In genomic region chr19:51417107-51417806, GRCh38 we compare ENCODE assay signal across 8 cellular contexts. TPM values are rescaled to one million over a fixed set of nuclear protein-coding genes. Genes with fewer than 3 reads are reported as not detected.
A peak's percentile ranks its signal among the peaks of the same experiment; 100 is the strongest.
DNase-seq lines count a peak whose midpoint lies in the region; FAIRE-seq and TF ChIP-seq lines count a peak whose summit lies in the region.

Gene SIGLEC10 (minus strand): TSS chr19:51417642. CDS start chr19:51417581, 61 bp downstream.

- H3K36me3 Mint-ChIP-seq in activated T-helper 1 cell treated with anti-CD3 and anti-CD28 coated beads, Interleukin-12 subunit alpha, Interleukin-12 subunit beta, Interleukin-2, Interleukin-4 antibody, amounts not matched to agents 30 ng/mL and 10 ng/mL and 1 ng/mL, durations not matched to agents 14 hours and 24 hours and 36 hours (ENCODE audit: low read depth): no peaks in the 10 kb centered on the region

- H3K4me1 Mint-ChIP-seq in activated T-helper 1 cell treated with anti-CD3 and anti-CD28 coated beads, Interleukin-12 subunit alpha, Interleukin-12 subunit beta, Interleukin-2, Interleukin-4 antibody, amounts not matched to agents 30 ng/mL and 10 ng/mL and 1 ng/mL, durations not matched to agents 14 hours and 24 hours and 36 hours (ENCODE audit: low read depth): peaks cover 12% of the 10 kb centered on the region

- H3K4me1 ChIP-seq in BLaER1: peaks cover 47% of the 10 kb centered on the region

- peak within 1 kb of the TSS; percentile 16 for H3K4me3 Mint-ChIP-seq in activated T-helper 1 cell treated with anti-CD3 and anti-CD28 coated beads, Interleukin-12 subunit alpha, Interleukin-12 subunit beta, Interleukin-2, Interleukin-4 antibody, amounts not matched to agents 30 ng/mL and 10 ng/mL and 1 ng/mL, durations not matched to agents 14 hours and 24 hours and 36 hours

- intact Hi-C loops in activated T-helper 1 cell treated with anti-CD3 and anti-CD28 coated beads, Interleukin-12 subunit alpha, Interleukin-12 subunit beta, Interleukin-2, Interleukin-4 antibody, amounts not matched to agents 30 ng/mL and 10 ng/mL and 1 ng/mL, durations not matched to agents 14 hours and 24 hours and 36 hours (cut with micrococcal nuclease): loop anchor here (1.0 kb wide), 2 partner anchors 22 to 98 kb away; no protein-coding TSS in a partner anchor

- peaks cover 36% of the 10 kb centered on the region for H3K36me3 ChIP-seq in BLaER1

- no peaks in the 10 kb centered on the region for H3K27me3 ChIP-seq in BLaER1
- no peaks in the 10 kb centered on the region for H3K27me3 ChIP-seq in HL-60 (ENCODE audit: insufficient read depth, poor library complexity, severe bottlenecking)

- DNase-seq in GM19238 (ENCODE audit: insufficient read length, low spot score) (peak; percentile 72), HL-60 (ENCODE audit: low read depth in 1 of 2, low spot score in 1 of 2) (peak; percentile 80 to 94), frontal cortex (ENCODE audit: low spot score in 2 of 2) (no peak)
- peak; percentile 2 for DNase-seq in activated T-helper 1 cell treated with anti-CD3 and anti-CD28 coated beads, Interleukin-12 subunit alpha, Interleukin-12 subunit beta, Interleukin-2, Interleukin-4 antibody, amounts not matched to agents 30 ng/mL and 10 ng/mL and 1 ng/mL, durations not matched to agents 14 hours and 24 hours and 36 hours (ENCODE audit: low spot score)
- no peak for DNase-seq in activated effector memory CD4-positive, alpha-beta T cell treated with Interleukin-2 at 50 U/mL for 16 hours
- no peak for DNase-seq in NK-92 treated with Interleukin-12 subunit alpha and Interleukin-12 subunit beta, amount 100 ng/mL, for 24 hours (lab: John Stamatoyannopoulos, UW)

- peak within 1 kb of the TSS; percentile 78 for H3K9ac ChIP-seq in BLaER1

- H4K20me1 ChIP-seq in BLaER1: no peaks in the 10 kb centered on the region

- no peak for FAIRE-seq in frontal cortex (lab: Jason Lieb, UNC)

- H3K27ac Mint-ChIP-seq in activated T-helper 1 cell treated with anti-CD3 and anti-CD28 coated beads, Interleukin-12 subunit alpha, Interleukin-12 subunit beta, Interleukin-2, Interleukin-4 antibody, amounts not matched to agents 30 ng/mL and 10 ng/mL and 1 ng/mL, durations not matched to agents 14 hours and 24 hours and 36 hours: peak within 1 kb of the TSS; percentile 29

- H3K4me3 ChIP-seq in BLaER1: peak within 1 kb of the TSS; percentile 65
- peak within 1 kb of the TSS; percentile 32 for H3K4me3 ChIP-seq in HL-60 (replicated peaks; ENCODE audit: insufficient read depth, low read length)
- no peak within 1 kb of the TSS for H3K4me3 ChIP-seq in skin epidermis

- H3K27ac ChIP-seq in BLaER1 (peak within 1 kb of the TSS; percentile 81), HL-60 (replicated peaks) (peak within 1 kb of the TSS; percentile 81), skin epidermis (peak within 1 kb of the TSS in 11 of 21 experiments; percentile 23 to 76 (median 60))

- no peaks in the 10 kb centered on the region for H3K9me3 Mint-ChIP-seq in activated T-helper 1 cell treated with anti-CD3 and anti-CD28 coated beads, Interleukin-12 subunit alpha, Interleukin-12 subunit beta, Interleukin-2, Interleukin-4 antibody, amounts not matched to agents 30 ng/mL and 10 ng/mL and 1 ng/mL, durations not matched to agents 14 hours and 24 hours and 36 hours

- peak within 1 kb of the TSS; percentile 87 for H3K4me2 ChIP-seq in BLaER1

- TF ChIP-seq CTCF in HL-60 (IDR thresholded peaks at IDR 0.05; ENCODE audit: insufficient read depth, low read length): no peak

- H3K27me3 Mint-ChIP-seq in activated T-helper 1 cell treated with anti-CD3 and anti-CD28 coated beads, Interleukin-12 subunit alpha, Interleukin-12 subunit beta, Interleukin-2, Interleukin-4 antibody, amounts not matched to agents 30 ng/mL and 10 ng/mL and 1 ng/mL, durations not matched to agents 14 hours and 24 hours and 36 hours (ENCODE audit: insufficient read depth): peaks cover 14% of the 10 kb centered on the region

- no peaks in the 10 kb centered on the region for H3K9me3 ChIP-seq in BLaER1

RNA-seq across cellular contexts. Expression of gene SIGLEC10, which starts in this region (rescaled TPM):
- 2.5 and 3.7 TPM in 2 replicates for total RNA-seq in activated T-helper 1 cell treated with anti-CD3 and anti-CD28 coated beads, Interleukin-12 subunit alpha, Interleukin-12 subunit beta, Interleukin-2, Interleukin-4 antibody, amounts not matched to agents 30 ng/mL and 10 ng/mL and 1 ng/mL, durations not matched to agents 14 hours and 24 hours and 36 hours
- 1.2 TPM for total RNA-seq in frontal cortex

Comparison
In these comparisons a context has a peak if more than half of its experiments do, and no peak if none do; other contexts are left out.
1. H3K4me3 ChIP-seq: peak in BLaER1 (single experiment) and HL-60 (single experiment); none in skin epidermis (0 of 7).
2. DNase-seq: peak in GM19238 (single experiment), HL-60 (2 of 2) and activated T-helper 1 cell treated with anti-CD3 and anti-CD28 coated beads, Interleukin-12 subunit alpha, Interleukin-12 subunit beta, Interleukin-2, Interleukin-4 antibody, amounts not matched to agents 30 ng/mL and 10 ng/mL and 1 ng/mL, durations not matched to agents 14 hours and 24 hours and 36 hours (single experiment); none in activated effector memory CD4-positive, alpha-beta T cell treated with Interleukin-2 at 50 U/mL for 16 hours (single experiment), NK-92 treated with Interleukin-12 subunit alpha and Interleukin-12 subunit beta, amount 100 ng/mL, for 24 hours (single experiment) and frontal cortex (0 of 2).
3. Peak in every context shown above with its lines, with median percentiles within 50 percentile points of each other: H3K27ac ChIP-seq.